In genomic region chrX:23935116-23935515, GRCh38 we compare ENCODE assay signal across 31 cellular contexts. TPM values are rescaled to one million over a fixed set of nuclear protein-coding genes. Genes with fewer than 3 reads are reported as not detected.
"Had no signal": no experiment of that assay in that cellular context is flagged by ENCODE, and none has a peak within 500 bp of the region (broad histone marks: within the 10 kb centered on the region; RNA-seq: fewer than 3 reads in every experiment).

No MANE protein-coding gene starts in this region.

- H3K36me3 Mint-ChIP-seq: activated CD4-positive, alpha-beta memory T cell treated with anti-CD3 and anti-CD28 coated beads for 36 hours; activated naive CD8-positive, alpha-beta T cell treated with anti-CD3 and anti-CD28 coated beads for 36 hours had no signal

- H3K27ac ChIP-seq: adrenal gland, breast epithelium, VCaP had no signal

- DNase-seq: activated CD4-positive, alpha-beta memory T cell treated with anti-CD3 and anti-CD28 coated beads for 36 hours; activated CD4-positive, alpha-beta T cell treated with anti-CD3 and anti-CD28 coated beads, Interleukin-2, amount 10 ng/mL, durations not matched to agents 7 days and 5 days; activated CD4-positive, CD25-positive, alpha-beta regulatory T cell; activated CD8-positive, alpha-beta memory T cell treated with anti-CD3 and anti-CD28 coated beads for 24 hours; activated gamma-delta T cell; activated naive CD4-positive, alpha-beta T cell treated with anti-CD3 and anti-CD28 coated beads, Interleukin-2, amount 10 ng/mL, durations not matched to agents 7 days and 5 days; activated naive CD8-positive, alpha-beta T cell treated with anti-CD3 and anti-CD28 coated beads for 36 hours; activated T-cell treated with anti-CD3 and anti-CD28 coated beads for 4 hours; activated T-cell treated with anti-CD3 and anti-CD28 coated beads, Interleukin-2, amount 50 U/mL, for 48 hours; adrenal gland; aorta; central memory CD4-positive, alpha-beta T cell; MG63; MV-4-11; NCI-H1092 treated with DMSO at 0.1 percent for 48 hours; NCI-H1417 treated with DMSO at 0.1 percent for 48 hours; NCI-H1694; NCI-H2029 treated with DMSO at 0.1 percent for 48 hours; NCI-H345; NCI-H510A; NCI-H526 treated with DMSO at 0.1 percent for 48 hours; NCI-H82; RPMI8226; SK-N-SH; T-helper 1 cell had no signal

- ATAC-seq: activated T-helper 17 cell treated with anti-CD3 and anti-CD28 coated beads, Interleukin-2, amount 50 U/mL, for 72 hours; Panc1; Right ventricle myocardium inferior had no signal

- H3K27me3 ChIP-seq: adrenal gland, MG63 had no signal

- H3K27me3 Mint-ChIP-seq: activated CD4-positive, alpha-beta memory T cell treated with anti-CD3 and anti-CD28 coated beads for 36 hours; activated CD4-positive, alpha-beta T cell treated with anti-CD3 and anti-CD28 coated beads, Interleukin-2, amount 10 ng/mL, durations not matched to agents 7 days and 5 days; activated naive CD4-positive, alpha-beta T cell treated with anti-CD3 and anti-CD28 coated beads, Interleukin-2, amount 10 ng/mL, durations not matched to agents 7 days and 5 days; activated naive CD8-positive, alpha-beta T cell treated with anti-CD3 and anti-CD28 coated beads for 36 hours; activated T-helper 17 cell treated with anti-CD3 and anti-CD28 coated beads, Interleukin-2, amount 50 U/mL, for 72 hours had no signal

- H3K4me2 ChIP-seq: SK-N-SH had no signal

- H3K4me3 ChIP-seq: adrenal gland, breast epithelium, MG63 had no signal

- H3K9ac ChIP-seq: SK-N-SH had no signal

- H3K4me3 Mint-ChIP-seq: activated CD4-positive, alpha-beta memory T cell treated with anti-CD3 and anti-CD28 coated beads for 36 hours; activated CD4-positive, alpha-beta T cell treated with anti-CD3 and anti-CD28 coated beads, Interleukin-2, amount 10 ng/mL, durations not matched to agents 7 days and 5 days; activated naive CD4-positive, alpha-beta T cell treated with anti-CD3 and anti-CD28 coated beads, Interleukin-2, amount 10 ng/mL, durations not matched to agents 7 days and 5 days; activated naive CD8-positive, alpha-beta T cell treated with anti-CD3 and anti-CD28 coated beads for 36 hours; activated T-helper 17 cell treated with anti-CD3 and anti-CD28 coated beads, Interleukin-2, amount 50 U/mL, for 72 hours had no signal

- H3K9me3 Mint-ChIP-seq: activated CD4-positive, alpha-beta memory T cell treated with anti-CD3 and anti-CD28 coated beads for 36 hours; activated CD4-positive, alpha-beta T cell treated with anti-CD3 and anti-CD28 coated beads, Interleukin-2, amount 10 ng/mL, durations not matched to agents 7 days and 5 days; activated naive CD4-positive, alpha-beta T cell treated with anti-CD3 and anti-CD28 coated beads, Interleukin-2, amount 10 ng/mL, durations not matched to agents 7 days and 5 days; activated naive CD8-positive, alpha-beta T cell treated with anti-CD3 and anti-CD28 coated beads for 36 hours; activated T-helper 17 cell treated with anti-CD3 and anti-CD28 coated beads, Interleukin-2, amount 50 U/mL, for 72 hours had no signal

- H3K27ac Mint-ChIP-seq: activated CD4-positive, alpha-beta memory T cell treated with anti-CD3 and anti-CD28 coated beads for 36 hours; activated CD4-positive, alpha-beta T cell treated with anti-CD3 and anti-CD28 coated beads, Interleukin-2, amount 10 ng/mL, durations not matched to agents 7 days and 5 days; activated naive CD4-positive, alpha-beta T cell treated with anti-CD3 and anti-CD28 coated beads, Interleukin-2, amount 10 ng/mL, durations not matched to agents 7 days and 5 days; activated naive CD8-positive, alpha-beta T cell treated with anti-CD3 and anti-CD28 coated beads for 36 hours; activated T-helper 17 cell treated with anti-CD3 and anti-CD28 coated beads, Interleukin-2, amount 50 U/mL, for 72 hours had no signal

- H3K36me3 ChIP-seq: adrenal gland, breast epithelium, MG63 had no signal

- H3K4me1 ChIP-seq: breast epithelium had no signal

- H3K9me3 ChIP-seq: adrenal gland, breast epithelium, MG63, SK-N-SH had no signal

RNA-seq across cellular contexts. Expression of gene CXorf58, which starts 27.3 kb away (rescaled TPM):
- total RNA-seq: activated CD4-positive, alpha-beta T cell treated with anti-CD3 and anti-CD28 coated beads, Interleukin-2, amount 10 ng/mL, durations not matched to agents 7 days and 5 days; aorta; T-helper 2 cell treated with Interferon-gamma antibody and Interleukin-4, amounts not matched to agents 100 ng/mL and 5 ng/mL, for 36 hours had no signal
- polyA plus RNA-seq: aorta, SK-N-SH had no signal
